Comparison of ENCODE assay signal across 18 cellular contexts in genomic region chr18:45119888-45120287, GRCh38.
A peak's percentile ranks its signal among the peaks of the same experiment; 100 is the strongest.
DNase-seq lines count a peak whose midpoint lies in the region; ATAC-seq lines count a peak whose summit lies in the region.
"Had no signal": no experiment of that assay in that cellular context is flagged by ENCODE, and none has a peak within 500 bp of the region (broad histone marks: within the 10 kb centered on the region; RNA-seq: fewer than 3 reads in every experiment).

No MANE protein-coding gene starts in this region.

- no peaks in the 10 kb centered on the region for H3K9me3 Mint-ChIP-seq in activated T-cell treated with anti-CD3 and anti-CD28 coated beads, Interleukin-2, amount 50 U/mL, for 72 hours

- H3K27ac Mint-ChIP-seq in activated T-cell treated with anti-CD3 and anti-CD28 coated beads, Interleukin-2, amount 50 U/mL, for 72 hours = no peak overlapping the region
- H3K27ac Mint-ChIP-seq: CD4-positive, alpha-beta memory T cell had no signal

- peaks cover 6% of the 10 kb centered on the region for H3K27me3 Mint-ChIP-seq in activated T-cell treated with anti-CD3 and anti-CD28 coated beads, Interleukin-2, amount 50 U/mL, for 72 hours (ENCODE audit: low read depth)

- H3K4me3 Mint-ChIP-seq in activated T-cell treated with anti-CD3 and anti-CD28 coated beads, Interleukin-2, amount 50 U/mL, for 72 hours = no peak overlapping the region
- H3K4me3 Mint-ChIP-seq: CD4-positive, alpha-beta memory T cell had no signal

- H3K4me1 Mint-ChIP-seq in activated T-cell treated with anti-CD3 and anti-CD28 coated beads, Interleukin-2, amount 50 U/mL, for 72 hours (ENCODE audit: low read depth) = no peaks in the 10 kb centered on the region
- H3K4me1 Mint-ChIP-seq: CD4-positive, alpha-beta memory T cell had no signal

- ATAC-seq in Right ventricle myocardium inferior (no peak), GM21367 (IDR thresholded peaks at IDR 0.05; ENCODE audit: unreplicated experiment) (no peak)
- no peak for ATAC-seq in activated T-cell treated with anti-CD3 and anti-CD28 coated beads, Interleukin-2, amount 50 U/mL, for 72 hours (replicated peaks in 1 of 2)
- ATAC-seq: HCT116, HepG2, K562 had no signal

- H3K36me3 Mint-ChIP-seq in activated T-cell treated with anti-CD3 and anti-CD28 coated beads, Interleukin-2, amount 50 U/mL, for 72 hours (ENCODE audit: insufficient read depth in 2 of 2) = no peaks in the 10 kb centered on the region
- H3K36me3 Mint-ChIP-seq: CD4-positive, alpha-beta memory T cell had no signal

- intact Hi-C loops in Right ventricle myocardium inferior (cut with DNase I) = no loop called here

- peak; percentile 87 for DNase-seq in DMS 273 treated with DMSO at 0.1 percent for 48 hours (lab: John Stamatoyannopoulos, UW)
- DNase-seq in NCI-H1694 treated with DMSO at 0.1 percent for 48 hours (lab: John Stamatoyannopoulos, UW) = peak; percentile 10
- peak; percentile 88 for DNase-seq in NCI-H82 (lab: John Stamatoyannopoulos, UW)
- peak; percentile 61 for DNase-seq in left kidney (ENCODE audit: low read depth, low spot score)
- DNase-seq in Right ventricle myocardium inferior (ENCODE audit: missing footprints) = no peak
- DNase-seq in NOMO-1 treated with dmso at 0.1 percent for 144 hours (lab: John Stamatoyannopoulos, UW; ENCODE audit: unreplicated experiment) = no peak
- no peak for DNase-seq in activated T-cell treated with anti-CD3 and anti-CD28 coated beads, Interleukin-2, amount 50 U/mL, for 72 hours
- DNase-seq: CD4-positive, alpha-beta memory T cell; GOT3; NCI-H187; NCI-H345; NCI-H526 treated with DMSO at 0.1 percent for 48 hours; OCI-M1; Right ventricle myocardium superior had no signal

Comparison
In these comparisons a context has a peak if more than half of its experiments do, and no peak if none do; other contexts are left out.
1. DNase-seq: peak in DMS 273 treated with DMSO at 0.1 percent for 48 hours (single experiment), NCI-H1694 treated with DMSO at 0.1 percent for 48 hours (single experiment), NCI-H82 (single experiment) and left kidney (single experiment); none in Right ventricle myocardium inferior (single experiment), NOMO-1 treated with dmso at 0.1 percent for 144 hours (single experiment) and activated T-cell treated with anti-CD3 and anti-CD28 coated beads, Interleukin-2, amount 50 U/mL, for 72 hours (0 of 2).